In genomic region chr3:46029953-46030543, GRCh38 we compare ENCODE assay signal across 12 cellular contexts.
"Had no signal": no experiment of that assay in that cellular context is flagged by ENCODE, and none has a peak within 500 bp of the region (broad histone marks: within the 10 kb centered on the region; RNA-seq: fewer than 3 reads in every experiment).

No MANE protein-coding gene starts in this region.

- H3K4me3 Mint-ChIP-seq: activated CD4-positive, alpha-beta T cell treated with anti-CD3 and anti-CD28 coated beads, Interleukin-2, amount 10 ng/mL, durations not matched to agents 24 days and 14 days; activated naive CD4-positive, alpha-beta T cell treated with anti-CD3 and anti-CD28 coated beads for 36 hours; natural killer cell; stimulated activated effector memory CD8-positive, alpha-beta T cell treated with anti-CD3 and anti-CD28 coated beads, Interleukin-12 subunit alpha, Interleukin-12 subunit beta, amount 100 ng/mL, for 72 hours; T-cell had no signal

- DNase-seq: activated CD4-positive, alpha-beta T cell treated with anti-CD3 and anti-CD28 coated beads, Interleukin-2, amount 10 ng/mL, durations not matched to agents 24 days and 14 days; activated naive CD4-positive, alpha-beta T cell treated with anti-CD3 and anti-CD28 coated beads for 36 hours; colonic mucosa; mucosa of descending colon; natural killer cell; nucleus accumbens; right cardiac atrium; T-cell; T1000; upper lobe of right lung had no signal

- H3K36me3 Mint-ChIP-seq: natural killer cell, T-cell had no signal

- ATAC-seq: mucosa of descending colon; natural killer cell; stimulated activated effector memory CD8-positive, alpha-beta T cell treated with anti-CD3 and anti-CD28 coated beads, Interleukin-12 subunit alpha, Interleukin-12 subunit beta, amount 100 ng/mL, for 72 hours; T-cell had no signal

- H3K27me3 Mint-ChIP-seq: progenitor cell of endocrine pancreas, T-cell had no signal

- H3K27ac Mint-ChIP-seq: activated CD4-positive, alpha-beta T cell treated with anti-CD3 and anti-CD28 coated beads, Interleukin-2, amount 10 ng/mL, durations not matched to agents 24 days and 14 days; activated naive CD4-positive, alpha-beta T cell treated with anti-CD3 and anti-CD28 coated beads for 36 hours; natural killer cell; progenitor cell of endocrine pancreas; stimulated activated effector memory CD8-positive, alpha-beta T cell treated with anti-CD3 and anti-CD28 coated beads, Interleukin-12 subunit alpha, Interleukin-12 subunit beta, amount 100 ng/mL, for 72 hours had no signal

- H3K4me1 Mint-ChIP-seq: natural killer cell had no signal
